9 cellular contexts compared by ENCODE assay signal in genomic region chr17:4433515-4434031, GRCh38. TPM values are rescaled to one million over a fixed set of nuclear protein-coding genes. Genes with fewer than 3 reads are reported as not detected.
DNase-seq lines count a peak whose midpoint lies in the region; ATAC-seq, FAIRE-seq and TF ChIP-seq lines count a peak whose summit lies in the region.
"Had no signal": no experiment of that assay in that cellular context is flagged by ENCODE, and none has a peak within 500 bp of the region (broad histone marks: within the 10 kb centered on the region; RNA-seq: fewer than 3 reads in every experiment).

Gene SPNS3 (plus strand): TSS chr17:4433940. CDS start chr17:4433968, 28 bp downstream.

- H3K27me3 Mint-ChIP-seq in activated naive CD8-positive, alpha-beta T cell treated with anti-CD3 and anti-CD28 coated beads for 36 hours = no peaks in the 10 kb centered on the region

- H3K27ac ChIP-seq in HL-60 (replicated peaks) = peak within 1 kb of the TSS; percentile 91
- peak within 1 kb of the TSS; percentile 76 for H3K27ac ChIP-seq in SU-DHL-6 (ENCODE audit: low read depth, low read length)
- H3K27ac ChIP-seq in brain microvascular endothelial cell = no peak within 1 kb of the TSS
- H3K27ac ChIP-seq in kidney (ENCODE audit: low read depth in 2 of 2, low read length in 2 of 2) = no peak within 1 kb of the TSS

- no peak for ATAC-seq in GM18498 (IDR thresholded peaks at IDR 0.05; ENCODE audit: unreplicated experiment)

- TF ChIP-seq CTCF in HL-60 (IDR thresholded peaks at IDR 0.05; ENCODE audit: insufficient read depth, low read length) (no peak), SU-DHL-6 (IDR thresholded peaks at IDR 0.05; ENCODE audit: insufficient read depth, low read length, poor library complexity, severe bottlenecking) (no peak), brain microvascular endothelial cell (IDR thresholded peaks at IDR 0.05; ENCODE audit: low read depth, low read length, missing control alignments) (no peak), kidney (IDR thresholded peaks at IDR 0.05; ENCODE audit: borderline replicate concordance, extremely low read depth, insufficient read depth) (no peak)

- H3K9me2 ChIP-seq in SU-DHL-6 (replicated peaks; ENCODE audit: insufficient read depth, low read length) = no peaks in the 10 kb centered on the region

- in situ Hi-C loops in brain microvascular endothelial cell (cut with HindIII; ENCODE audit: low pct_ligation_motif_present, low sequenced_read_pairs) = no loop called here

- H3K27me3 ChIP-seq in HL-60 (ENCODE audit: insufficient read depth, poor library complexity, severe bottlenecking) (no peaks in the 10 kb centered on the region), SU-DHL-6 (ENCODE audit: low read length) (no peaks in the 10 kb centered on the region), brain microvascular endothelial cell (replicated peaks) (no peaks in the 10 kb centered on the region)

- peak within 1 kb of the TSS; percentile 81 for H3K4me3 Mint-ChIP-seq in activated naive CD8-positive, alpha-beta T cell treated with anti-CD3 and anti-CD28 coated beads for 36 hours

- H3K36me3 Mint-ChIP-seq in activated naive CD8-positive, alpha-beta T cell treated with anti-CD3 and anti-CD28 coated beads for 36 hours = peaks cover 7% of the 10 kb centered on the region

- H3K9ac ChIP-seq in SU-DHL-6 (ENCODE audit: low read length) = peak within 1 kb of the TSS; percentile 53
- H3K9ac ChIP-seq in kidney (ENCODE audit: low read length in 2 of 2) = no peak within 1 kb of the TSS

- H3K4me3 ChIP-seq in HL-60 (replicated peaks; ENCODE audit: insufficient read depth, low read length) = peak within 1 kb of the TSS; percentile 49
- H3K4me3 ChIP-seq in SU-DHL-6 (ENCODE audit: insufficient read depth, low read length, poor library complexity, severe bottlenecking) = peak within 1 kb of the TSS; percentile 19
- no peak within 1 kb of the TSS for H3K4me3 ChIP-seq in brain microvascular endothelial cell (ENCODE audit: low read depth, low read length)
- no peak within 1 kb of the TSS for H3K4me3 ChIP-seq in kidney (ENCODE audit: low read length in 2 of 2)

- peak within 1 kb of the TSS; percentile 70 for H2AFZ ChIP-seq in SU-DHL-6 (ENCODE audit: low read depth, low read length, severe bottlenecking)

- peaks cover 28% of the 10 kb centered on the region for H3K4me1 Mint-ChIP-seq in activated naive CD8-positive, alpha-beta T cell treated with anti-CD3 and anti-CD28 coated beads for 36 hours

- H3K79me2 ChIP-seq in SU-DHL-6 (ENCODE audit: insufficient read depth, low read length) = no peaks in the 10 kb centered on the region

- peaks cover 11% of the 10 kb centered on the region for H3F3A ChIP-seq in SU-DHL-6 (ENCODE audit: insufficient read depth)

- peak within 1 kb of the TSS; percentile 57 for H3K4me2 ChIP-seq in SU-DHL-6 (ENCODE audit: low read depth, low read length, poor library complexity, severe bottlenecking)

- peak; percentile 85 to 95 for DNase-seq in HL-60 (ENCODE audit: low read depth in 1 of 2, low spot score in 1 of 2)
- peak; percentile 60 for DNase-seq in activated naive CD8-positive, alpha-beta T cell treated with anti-CD3 and anti-CD28 coated beads for 36 hours
- peak in 2 of 3 experiments; percentile 3 to 29 for DNase-seq in stimulated activated CD4-positive, alpha-beta T cell treated with anti-CD3 and anti-CD28 coated beads, TNF-alpha, amount 100 ng/mL, for 24 hours (ENCODE audit: low read depth in 3 of 3)
- DNase-seq in brain microvascular endothelial cell = no peak
- DNase-seq in NCI-H510A treated with DMSO at 0.1 percent for 48 hours (lab: John Stamatoyannopoulos, UW) = no peak
- DNase-seq in kidney = no peak

- no peaks in the 10 kb centered on the region for H3K9me3 Mint-ChIP-seq in activated naive CD8-positive, alpha-beta T cell treated with anti-CD3 and anti-CD28 coated beads for 36 hours

- H3K36me3 ChIP-seq in SU-DHL-6 (ENCODE audit: low read length) (no peaks in the 10 kb centered on the region), brain microvascular endothelial cell (replicated peaks) (no peaks in the 10 kb centered on the region), kidney (ENCODE audit: control insufficient read depth in 1 of 2, insufficient read depth in 2 of 2, low read length in 2 of 2) (no peaks in the 10 kb centered on the region)

- H3K27ac Mint-ChIP-seq in activated naive CD8-positive, alpha-beta T cell treated with anti-CD3 and anti-CD28 coated beads for 36 hours = peak within 1 kb of the TSS; percentile 88

- H4K20me1 ChIP-seq in SU-DHL-6 (ENCODE audit: low read depth, low read length) = no peaks in the 10 kb centered on the region

- no peaks in the 10 kb centered on the region for H3K4me1 ChIP-seq in kidney (ENCODE audit: control insufficient read depth in 1 of 2, insufficient read depth in 1 of 2, low read depth in 1 of 2, low read length in 2 of 2)

- intact Hi-C loops in kidney (cut with DNase I) = no loop called here

- H3K9me3 ChIP-seq in SU-DHL-6 (ENCODE audit: insufficient read depth, low read length) = no peaks in the 10 kb centered on the region
- no peaks in the 10 kb centered on the region for H3K9me3 ChIP-seq in kidney (ENCODE audit: control insufficient read depth in 1 of 2, low read length in 2 of 2)

- no peak for FAIRE-seq in kidney (lab: Jason Lieb, UNC)
- FAIRE-seq: keratinocyte had no signal

RNA-seq across cellular contexts. Expression of gene SPNS3, which starts in this region (rescaled TPM):
- total RNA-seq in activated naive CD8-positive, alpha-beta T cell treated with anti-CD3 and anti-CD28 coated beads for 36 hours = 10 to 100 TPM; 11.7 to 14.3 TPM
- total RNA-seq in kidney = 1.4 TPM
- 3.7 TPM for polyA plus RNA-seq in kidney (ENCODE audit: insufficient read depth, low read depth, low replicate concordance)
- polyA plus RNA-seq: keratinocyte had no signal

Comparison
In these comparisons a context has a peak if more than half of its experiments do, and no peak if none do; other contexts are left out.
1. DNase-seq: peak in HL-60 (2 of 2), activated naive CD8-positive, alpha-beta T cell treated with anti-CD3 and anti-CD28 coated beads for 36 hours (single experiment) and stimulated activated CD4-positive, alpha-beta T cell treated with anti-CD3 and anti-CD28 coated beads, TNF-alpha, amount 100 ng/mL, for 24 hours (2 of 3); none in brain microvascular endothelial cell (single experiment), NCI-H510A treated with DMSO at 0.1 percent for 48 hours (single experiment) and kidney (single experiment).
2. H3K27ac ChIP-seq: peak in HL-60 (single experiment) and SU-DHL-6 (single experiment); none in brain microvascular endothelial cell (single experiment) and kidney (0 of 2).
3. H3K4me3 ChIP-seq: peak in HL-60 (single experiment) and SU-DHL-6 (single experiment); none in brain microvascular endothelial cell (single experiment) and kidney (0 of 2).